20 cellular contexts compared by ENCODE assay signal in the genomic region with DNA sequence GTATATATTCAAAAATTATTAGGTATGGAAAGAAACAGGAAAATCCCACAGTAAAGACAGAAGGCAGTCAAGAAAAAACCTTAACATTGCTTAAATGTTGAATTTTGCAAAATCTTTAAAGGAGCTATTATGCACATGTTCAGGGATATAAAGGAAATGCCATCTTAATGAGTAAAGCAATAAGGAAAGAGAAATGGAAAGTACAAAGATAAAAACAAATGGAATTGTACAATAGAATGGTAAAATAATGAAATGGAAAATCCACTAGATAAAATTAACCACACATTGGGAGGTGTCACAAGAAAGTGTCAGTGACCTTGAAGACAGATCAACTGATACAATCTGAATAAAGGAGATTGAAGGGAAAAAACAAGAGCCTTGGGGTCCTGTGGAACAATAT.
"Had no signal": no experiment of that assay in that cellular context is flagged by ENCODE, and none has a peak within 500 bp of the region (broad histone marks: within the 10 kb centered on the region; RNA-seq: fewer than 3 reads in every experiment).

No MANE protein-coding gene starts in this region.

- DNase-seq: activated CD4-positive, alpha-beta T cell treated with anti-CD3 and anti-CD28 coated beads, Interleukin-2, amount 10 ng/mL, durations not matched to agents 7 days and 5 days; activated CD8-positive, alpha-beta T cell treated with anti-CD3 and anti-CD28 coated beads, Interleukin-2, amount 10 ng/mL, durations not matched to agents 7 days and 5 days; activated naive CD4-positive, alpha-beta T cell treated with anti-CD3 and anti-CD28 coated beads, Interleukin-2, amount 50 U/mL, for 16 hours; activated T-cell treated with anti-CD3 and anti-CD28 coated beads, Interleukin-2, amount 50 U/mL, for 24 hours; adrenal gland; dorsolateral prefrontal cortex; endodermal cell; left colon; natural killer cell; pancreas; right lobe of liver; small intestine; stimulated activated CD4-positive, alpha-beta T cell treated with anti-CD3 and anti-CD28 coated beads, Interleukin-15, amount 100 ng/mL, for 24 hours; stimulated activated CD4-positive, alpha-beta T cell treated with anti-CD3 and anti-CD28 coated beads, Interleukin-2, amount 100 ng/mL, for 48 hours; stomach; trophoblast cell had no signal

- FAIRE-seq: colon, pancreas, small intestine had no signal

- H3K9me3 Mint-ChIP-seq: activated T-cell treated with anti-CD3 and anti-CD28 coated beads, Interleukin-2, amount 50 U/mL, for 24 hours; activated T-helper 2 cell treated with anti-CD3 and anti-CD28 coated beads, Interferon-gamma antibody, Interleukin-2, Interleukin-4, amounts not matched to agents 10 μg/mL and 5 μg/mL and 100 μg/mL, durations not matched to agents 14 hours and 24 hours and 36 hours; endodermal cell; natural killer cell had no signal

- H3K4me1 ChIP-seq: adrenal gland, pancreas, right lobe of liver, stomach, vagina had no signal

- H3K9me3 ChIP-seq: adrenal gland, pancreas, right lobe of liver, stomach, vagina had no signal

- H3K27me3 ChIP-seq: adrenal gland, dorsolateral prefrontal cortex, pancreas, right lobe of liver, stomach, vagina had no signal

- H3K27me3 Mint-ChIP-seq: activated CD4-positive, alpha-beta T cell treated with anti-CD3 and anti-CD28 coated beads, Interleukin-2, amount 10 ng/mL, durations not matched to agents 7 days and 5 days; activated T-cell treated with anti-CD3 and anti-CD28 coated beads, Interleukin-2, amount 50 U/mL, for 24 hours had no signal

- H3K4me1 Mint-ChIP-seq: endodermal cell, natural killer cell had no signal

- H3K4me3 ChIP-seq: adrenal gland, dorsolateral prefrontal cortex, lung, pancreas, right lobe of liver, stomach, vagina had no signal

- ATAC-seq: activated CD8-positive, alpha-beta T cell treated with anti-CD3 and anti-CD28 coated beads, Interleukin-2, amount 10 ng/mL, durations not matched to agents 7 days and 5 days; left colon; natural killer cell; pancreas; right lobe of liver had no signal

- H3K36me3 Mint-ChIP-seq: natural killer cell had no signal

- H3K27ac ChIP-seq: adrenal gland, dorsolateral prefrontal cortex, pancreas, right lobe of liver, stomach, vagina had no signal

- H3K36me3 ChIP-seq: adrenal gland, pancreas, right lobe of liver, vagina had no signal

- H3K4me3 Mint-ChIP-seq: activated CD4-positive, alpha-beta T cell treated with anti-CD3 and anti-CD28 coated beads, Interleukin-2, amount 10 ng/mL, durations not matched to agents 7 days and 5 days; activated CD8-positive, alpha-beta T cell treated with anti-CD3 and anti-CD28 coated beads, Interleukin-2, amount 10 ng/mL, durations not matched to agents 7 days and 5 days; activated T-cell treated with anti-CD3 and anti-CD28 coated beads, Interleukin-2, amount 50 U/mL, for 24 hours; endodermal cell; natural killer cell had no signal

- H3K27ac Mint-ChIP-seq: activated CD4-positive, alpha-beta T cell treated with anti-CD3 and anti-CD28 coated beads, Interleukin-2, amount 10 ng/mL, durations not matched to agents 7 days and 5 days; activated CD8-positive, alpha-beta T cell treated with anti-CD3 and anti-CD28 coated beads, Interleukin-2, amount 10 ng/mL, durations not matched to agents 7 days and 5 days; activated T-cell treated with anti-CD3 and anti-CD28 coated beads, Interleukin-2, amount 50 U/mL, for 24 hours; activated T-helper 2 cell treated with anti-CD3 and anti-CD28 coated beads, Interferon-gamma antibody, Interleukin-2, Interleukin-4, amounts not matched to agents 10 μg/mL and 5 μg/mL and 100 μg/mL, durations not matched to agents 14 hours and 24 hours and 36 hours; endodermal cell; natural killer cell had no signal
